ENCODE assay signal across 1 cellular context in genomic region chr3:136728918-136729317, GRCh38.
TF ChIP-seq lines count a peak whose summit lies in the region.

No MANE protein-coding gene starts in this region.

TF ChIP-seq in GM23338, 12 proteins besides CTCF, POLR2A, EP300 and RAD21 (continued from another document):
- TF ChIP-seq REST (IDR thresholded peaks at IDR 0.05; ENCODE audit: unreplicated experiment) (no peak), EZH2phosphoT487 (IDR thresholded peaks at IDR 0.05; ENCODE audit: unreplicated experiment) (no peak), EZH2 (IDR thresholded peaks at IDR 0.05; ENCODE audit: low read depth, unreplicated experiment) (no peak), CREB1 (CRISPR knock-in tag; IDR thresholded peaks at IDR 0.05; ENCODE audit: low read depth) (no peak), STAT1 (IDR thresholded peaks at IDR 0.05; ENCODE audit: unreplicated experiment) (no peak)
TF ChIP-seq in GM23338: peak in this region for 0.
